Comparison of ENCODE assay signal across 17 cellular contexts in the genomic region with DNA sequence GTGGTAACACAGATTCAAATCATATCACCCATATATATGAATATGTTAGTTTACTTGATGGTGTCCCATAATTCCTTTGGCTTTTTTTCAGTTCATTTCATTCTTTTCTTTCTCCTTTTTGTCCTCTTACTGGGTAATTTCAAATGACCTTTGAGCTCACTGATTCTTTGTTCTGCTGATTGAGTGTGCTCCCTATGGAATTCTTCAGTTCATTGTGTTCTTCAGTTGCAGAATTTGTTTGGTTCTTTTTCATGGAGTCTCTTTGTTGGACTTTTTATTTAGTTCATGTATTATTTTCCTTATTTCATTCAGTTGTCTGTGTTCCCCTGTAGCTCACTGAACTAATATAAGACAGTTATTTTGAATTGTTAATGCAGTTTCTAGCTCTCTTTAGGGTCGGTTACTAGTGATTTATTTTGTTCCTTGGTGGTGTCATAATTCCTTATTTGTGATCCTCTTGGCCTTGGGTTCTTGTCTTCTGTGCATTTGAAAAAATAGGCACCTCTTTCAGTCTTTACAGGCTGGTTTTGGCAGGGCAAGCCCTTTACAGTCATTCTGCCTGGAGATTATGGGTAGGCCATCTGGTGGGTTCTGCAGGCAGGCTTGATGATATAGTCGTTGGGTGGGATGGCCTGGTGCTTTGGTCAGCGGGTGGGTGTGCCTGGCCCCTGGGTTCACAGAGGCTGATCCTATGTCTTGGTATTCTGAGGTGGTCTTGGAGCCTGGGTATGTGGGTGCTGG.
"Had no signal": no experiment of that assay in that cellular context is flagged by ENCODE, and none has a peak within 500 bp of the region (broad histone marks: within the 10 kb centered on the region; RNA-seq: fewer than 3 reads in every experiment).

No MANE protein-coding gene starts in this region.

- H3K27me3 ChIP-seq: colonic mucosa, gastroesophageal sphincter, heart right ventricle, tibial artery had no signal

- H3K27ac ChIP-seq: colonic mucosa, gastroesophageal sphincter, heart right ventricle, parathyroid adenoma, tibial artery had no signal

- H3K4me3 ChIP-seq: colonic mucosa, gastroesophageal sphincter, heart right ventricle, tibial artery had no signal

- ATAC-seq: activated CD8-positive, alpha-beta T cell treated with anti-CD3 and anti-CD28 coated beads, Interleukin-2, amount 10 ng/mL, durations not matched to agents 7 days and 5 days; activated naive CD8-positive, alpha-beta T cell treated with anti-CD3 and anti-CD28 coated beads, Interleukin-2, amount 50 U/mL, for 24 hours; esophagus mucosa; gastroesophageal sphincter; heart right ventricle; naive thymus-derived CD4-positive, alpha-beta T cell had no signal

- DNase-seq: activated CD4-positive, alpha-beta T cell treated with anti-CD3 and anti-CD28 coated beads, Interleukin-2, amount 10 ng/mL, durations not matched to agents 24 days and 14 days; activated CD8-positive, alpha-beta T cell treated with anti-CD3 and anti-CD28 coated beads, Interleukin-2, amount 10 ng/mL, durations not matched to agents 7 days and 5 days; activated naive CD4-positive, alpha-beta T cell treated with anti-CD3 and anti-CD28 coated beads for 36 hours; activated naive CD8-positive, alpha-beta T cell treated with anti-CD3 and anti-CD28 coated beads, Interleukin-2, amount 50 U/mL, for 24 hours; activated T-cell treated with anti-CD3 and anti-CD28 coated beads, Interleukin-2, amount 50 U/mL, for 24 hours; central memory CD4-positive, alpha-beta T cell; colonic mucosa; heart right ventricle; immature natural killer cell; mesenchymal stem cell; naive thymus-derived CD4-positive, alpha-beta T cell; stimulated activated CD8-positive, alpha-beta memory T cell treated with anti-CD3 and anti-CD28 coated beads, Interleukin-4, amount 100 ng/mL, for 48 hours; stimulated activated naive CD4-positive, alpha-beta T cell; tibial artery had no signal

- H3K9ac ChIP-seq: parathyroid adenoma had no signal

- H3K4me1 ChIP-seq: colonic mucosa, gastroesophageal sphincter, heart right ventricle, parathyroid adenoma, tibial artery had no signal

- H3K9me3 ChIP-seq: colonic mucosa had no signal

- H3K36me3 ChIP-seq: colonic mucosa, gastroesophageal sphincter, heart right ventricle, tibial artery had no signal
